In the genomic region with DNA sequence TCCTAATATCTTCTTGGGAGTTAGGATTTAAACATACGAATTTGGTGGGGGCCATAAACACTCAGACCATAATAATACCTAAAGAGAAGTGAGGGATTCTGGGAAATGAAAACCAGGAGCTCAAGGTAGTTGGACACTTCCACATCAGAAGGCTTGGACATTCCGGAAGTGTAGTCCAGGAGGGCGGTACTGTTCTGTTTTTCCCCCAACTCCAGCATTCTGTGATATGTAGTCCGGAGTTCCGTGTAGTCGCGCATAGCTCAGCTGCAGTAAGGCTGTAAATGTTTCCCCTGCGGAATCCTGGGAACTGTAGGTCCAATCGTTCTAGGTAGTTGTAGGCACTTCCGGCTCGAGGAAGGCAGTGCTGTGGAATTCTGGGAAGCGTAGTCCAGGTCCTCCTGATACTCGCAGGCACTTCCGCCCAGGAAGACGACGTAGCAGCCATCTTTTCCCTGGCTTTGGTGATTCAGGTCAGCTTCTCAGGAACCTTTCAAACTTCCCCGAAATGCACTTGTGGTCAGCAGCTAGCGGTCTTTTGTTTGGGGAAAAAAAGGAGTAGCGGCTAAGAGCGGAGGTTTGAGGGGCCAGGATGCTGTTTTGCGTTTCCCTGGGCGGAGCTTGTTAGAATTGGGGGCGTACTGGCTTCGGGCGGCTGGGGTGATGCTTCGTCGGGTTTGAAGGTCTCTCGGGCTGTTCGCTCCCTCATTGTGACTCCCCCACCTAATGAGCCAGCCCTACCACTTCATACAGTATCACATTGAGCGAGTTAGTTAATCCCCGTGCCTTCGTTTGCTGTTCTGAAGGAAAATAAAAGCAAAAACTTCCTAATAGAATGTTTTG, we compare ENCODE assay signal across 8 cellular contexts. TPM values are rescaled to one million over a fixed set of nuclear protein-coding genes. Genes with fewer than 3 reads are reported as not detected.
DNase-seq lines count a peak whose midpoint lies in the region; ATAC-seq and FAIRE-seq lines count a peak whose summit lies in the region.

TSS of gene ZNF226 (plus strand) at position 428 of the 840 bp plus-strand sequence. CDS start 4,981 bp downstream, outside the sequence.

- WGBS in mesodermal cell (ENCODE audit: insufficient coverage in 2 of 2), 2 experiments, result 0 to 1% methylated on average over 19 to 21 of the region's 32 CpGs

- ATAC-seq in GM19468 (IDR thresholded peaks at IDR 0.05; ENCODE audit: extremely low read depth, unreplicated experiment), result peak; percentile 45

- no peaks in the 10 kb centered on the region for H3K4me1 ChIP-seq in mesodermal cell (ENCODE audit: control insufficient read depth, insufficient read depth, low read length, poor library complexity, severe bottlenecking)

- H3K4me3 ChIP-seq in mesodermal cell (ENCODE audit: extremely low read depth, insufficient read depth, low read length, poor library complexity, severe bottlenecking), result peak within 1 kb of the TSS; percentile 92

- DNase-seq in CMK (ENCODE audit: low read depth) (peak; percentile 99), HTR-8/SVneo (ENCODE audit: insufficient read length, low spot score) (peak; percentile 94), NOMO-1 treated with dmso at 0.1 percent for 144 hours (lab: John Stamatoyannopoulos, UW; ENCODE audit: unreplicated experiment) (peak; percentile 97)
- DNase-seq in activated CD8-positive, alpha-beta memory T cell treated with anti-CD3 and anti-CD28 coated beads, Interleukin-2, amount 50 U/mL, for 1 hour (ENCODE audit: extremely low read depth), result peak; percentile 68
- DNase-seq in stimulated activated CD8-positive, alpha-beta memory T cell treated with anti-CD3 and anti-CD28 coated beads, Interleukin-15, amount 100 ng/mL, for 4 hours (ENCODE audit: low read depth in 2 of 2), result peak; percentile 67 to 75

- peak within 1 kb of the TSS; percentile 77 for H3K27ac ChIP-seq in mesodermal cell (ENCODE audit: low read depth, low read length, severe bottlenecking)

- FAIRE-seq in HTR-8/SVneo (lab: Jason Lieb, UNC), result peak; percentile 83
- peak; percentile 99 for FAIRE-seq in endometrium (lab: Jason Lieb, UNC)

- peaks cover 34% of the 10 kb centered on the region for H3K36me3 ChIP-seq in mesodermal cell (ENCODE audit: control insufficient read depth, insufficient read depth, low read length)

- no peaks in the 10 kb centered on the region for H3K9me3 ChIP-seq in mesodermal cell (ENCODE audit: control insufficient read depth, low read length)

RNA-seq across cellular contexts. Expression of gene ZNF226, which starts in this region (rescaled TPM):
- 25.9 TPM for polyA plus RNA-seq in mesodermal cell (2013, experiment 1 of 2)
- 25.4 TPM for polyA plus RNA-seq in mesodermal cell (2013, experiment 2 of 2)

Comparison
In these comparisons a context has a peak if more than half of its experiments do, and no peak if none do; other contexts are left out.
1. Peak in every context shown above with its lines: DNase-seq, ATAC-seq, H3K4me3 ChIP-seq and H3K27ac ChIP-seq.